ENCODE assay signal across 1 cellular context in the genomic region with DNA sequence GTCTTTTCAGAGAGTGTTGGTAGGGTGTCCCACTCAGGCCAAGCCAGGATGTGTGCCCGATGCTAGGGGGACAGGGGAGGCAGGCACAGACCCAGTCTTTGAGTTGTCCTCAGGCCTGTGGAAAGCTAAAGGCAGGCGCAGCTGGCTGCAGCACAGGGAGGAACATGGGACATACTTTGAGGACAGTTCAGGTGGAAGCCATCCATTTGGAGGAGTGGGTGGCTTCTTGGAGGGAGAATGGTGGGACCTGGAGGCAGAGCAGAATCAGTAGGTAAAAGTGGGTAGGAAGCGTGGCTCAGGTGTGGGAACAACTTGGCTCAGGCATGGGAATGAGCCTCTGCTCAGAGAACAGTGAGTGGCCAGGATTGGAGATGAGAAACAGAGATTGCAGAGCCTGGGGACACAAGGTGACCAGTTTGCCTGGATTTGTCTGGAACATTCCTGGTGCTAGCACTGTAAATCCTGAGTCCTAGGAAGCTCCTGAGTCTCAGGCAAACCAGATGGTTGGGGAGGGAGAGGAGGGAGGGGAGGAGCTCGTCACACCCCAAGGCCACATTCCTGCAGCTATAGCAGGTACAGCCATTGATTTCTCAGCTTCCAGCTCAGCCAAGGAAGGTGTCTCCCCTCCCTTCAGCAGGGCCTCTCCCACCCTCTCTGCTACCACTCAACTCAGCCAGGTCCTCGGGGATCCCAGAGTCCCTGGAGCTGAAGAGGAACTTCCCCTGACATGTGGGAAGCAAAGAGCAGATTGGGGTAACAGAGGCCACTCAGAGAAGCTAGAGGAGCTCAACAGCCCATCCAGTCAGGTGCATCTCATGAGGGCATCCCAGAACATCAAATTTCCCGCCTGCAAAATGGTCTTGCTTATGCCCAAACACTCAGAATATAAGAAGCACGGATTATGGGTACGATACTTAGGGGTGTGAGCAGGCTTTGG.
TF ChIP-seq lines count a peak whose summit lies in the region.

No MANE protein-coding gene starts in this region.

TF ChIP-seq in HepG2, 621 proteins besides CTCF, POLR2A, EP300 and RAD21 (continued from another document and continues in another):
- TF ChIP-seq ARID4A (CRISPR knock-in tag; IDR thresholded peaks at IDR 0.05; ENCODE audit: borderline replicate concordance) (no peak), CEBPG (CRISPR knock-in tag; IDR thresholded peaks at IDR 0.05) (no peak), ZNF33A (CRISPR knock-in tag; IDR thresholded peaks at IDR 0.05; ENCODE audit: borderline replicate concordance) (no peak), ZNF263 (CRISPR knock-in tag; IDR thresholded peaks at IDR 0.05) (peak; percentile 95), YY1 (IDR thresholded peaks at IDR 0.05; ENCODE audit: insufficient read depth, insufficient replicate concordance, low read depth, low read length) (peak; percentile 47), ZC3H13 (CRISPR knock-in tag; IDR thresholded peaks at IDR 0.05) (no peak), FOXJ3 (CRISPR knock-in tag; IDR thresholded peaks at IDR 0.05; ENCODE audit: borderline replicate concordance) (no peak), ZNF253 (CRISPR knock-in tag; IDR thresholded peaks at IDR 0.05; ENCODE audit: borderline replicate concordance) (0 out of 2 replicates have a peak, but pooled peaks have one; percentile 40), THAP8 (CRISPR knock-in tag; IDR thresholded peaks at IDR 0.05; ENCODE audit: borderline replicate concordance) (no peak), LCORL (IDR thresholded peaks at IDR 0.05) (no peak), LCORL (CRISPR knock-in tag; IDR thresholded peaks at IDR 0.05) (peak; percentile 67; the same call in 1 of the 2 replicates), SNRNP70 (IDR thresholded peaks at IDR 0.05; ENCODE audit: low read depth, low read length) (no peak), ATM (IDR thresholded peaks at IDR 0.05; ENCODE audit: borderline replicate concordance) (no peak), ZNF333 (CRISPR knock-in tag; IDR thresholded peaks at IDR 0.05; ENCODE audit: borderline replicate concordance) (0 out of 2 replicates have a peak, but pooled peaks have one; percentile 60), HDAC1 (CRISPR knock-in tag; IDR thresholded peaks at IDR 0.05) (peak; percentile 55; the same call in 1 of the 2 replicates), SNAI1 (CRISPR knock-in tag; IDR thresholded peaks at IDR 0.05; ENCODE audit: borderline replicate concordance) (no peak), SOX13 (IDR thresholded peaks at IDR 0.05) (no peak), SOX13 (CRISPR knock-in tag; conservative IDR thresholded peaks at IDR 0.05 in 1 of 2, IDR thresholded peaks at IDR 0.05 in 1 of 2) (peak in 1 of 2 experiments; percentile 42; a peak in 1 of 4 replicates), ZSCAN31 (CRISPR knock-in tag; IDR thresholded peaks at IDR 0.05; ENCODE audit: low read depth) (0 out of 2 replicates have a peak, but pooled peaks have one; percentile 34), NFYC (CRISPR knock-in tag; IDR thresholded peaks at IDR 0.05) (no peak), PCBP2 (optimal IDR thresholded peaks at IDR 0.05; ENCODE audit: low read depth, low read length, poor library complexity, severe bottlenecking) (no peak), HDAC2 (CRISPR knock-in tag; IDR thresholded peaks at IDR 0.05) (peak; percentile 23; the same call in 1 of the 2 replicates), ZNF282 (IDR thresholded peaks at IDR 0.05; ENCODE audit: partially characterized antibody) (no peak), HNF1A (IDR thresholded peaks at IDR 0.05; ENCODE audit: low read depth) (no peak), HNF1A (CRISPR knock-in tag; IDR thresholded peaks at IDR 0.05; ENCODE audit: borderline replicate concordance) (no peak), MTF2 (CRISPR knock-in tag; IDR thresholded peaks at IDR 0.05; ENCODE audit: borderline replicate concordance) (no peak), TMF1 (CRISPR knock-in tag; IDR thresholded peaks at IDR 0.05; ENCODE audit: low read depth) (no peak), ATF6 (CRISPR knock-in tag; conservative IDR thresholded peaks at IDR 0.05) (no peak), ZNF607 (CRISPR knock-in tag; IDR thresholded peaks at IDR 0.05; ENCODE audit: borderline replicate concordance) (peak; percentile 79; the same call in 1 of the 2 replicates), TSC22D2 (CRISPR knock-in tag; IDR thresholded peaks at IDR 0.05; ENCODE audit: borderline replicate concordance) (no peak), ZNF816 (CRISPR knock-in tag; IDR thresholded peaks at IDR 0.05; ENCODE audit: borderline replicate concordance) (no peak; the same call in 1 of the 2 replicates), TEAD3 (CRISPR knock-in tag; optimal IDR thresholded peaks at IDR 0.05; ENCODE audit: borderline replicate concordance) (peak; percentile 94), ZNF296 (CRISPR knock-in tag; conservative IDR thresholded peaks at IDR 0.05) (no peak), ZFP82 (CRISPR knock-in tag; IDR thresholded peaks at IDR 0.05; ENCODE audit: borderline replicate concordance) (no peak), YEATS4 (CRISPR knock-in tag; IDR thresholded peaks at IDR 0.05; ENCODE audit: borderline replicate concordance) (no peak), SOX5 (CRISPR knock-in tag; IDR thresholded peaks at IDR 0.05; ENCODE audit: borderline replicate concordance) (peak; percentile 21), NFRKB (IDR thresholded peaks at IDR 0.05) (no peak), ZNF772 (CRISPR knock-in tag; IDR thresholded peaks at IDR 0.05) (peak; percentile 25; the same call in 1 of the 2 replicates), PLRG1 (conservative IDR thresholded peaks at IDR 0.05) (no peak), SIN3A (IDR thresholded peaks at IDR 0.05; ENCODE audit: borderline replicate concordance, low read depth, low read length) (no peak), ZNF766 (CRISPR knock-in tag; IDR thresholded peaks at IDR 0.05; ENCODE audit: borderline replicate concordance) (no peak), CBFB (CRISPR knock-in tag; IDR thresholded peaks at IDR 0.05) (no peak), KDM4B (CRISPR knock-in tag; IDR thresholded peaks at IDR 0.05) (no peak)
- TF ChIP-seq, protein P1, sequence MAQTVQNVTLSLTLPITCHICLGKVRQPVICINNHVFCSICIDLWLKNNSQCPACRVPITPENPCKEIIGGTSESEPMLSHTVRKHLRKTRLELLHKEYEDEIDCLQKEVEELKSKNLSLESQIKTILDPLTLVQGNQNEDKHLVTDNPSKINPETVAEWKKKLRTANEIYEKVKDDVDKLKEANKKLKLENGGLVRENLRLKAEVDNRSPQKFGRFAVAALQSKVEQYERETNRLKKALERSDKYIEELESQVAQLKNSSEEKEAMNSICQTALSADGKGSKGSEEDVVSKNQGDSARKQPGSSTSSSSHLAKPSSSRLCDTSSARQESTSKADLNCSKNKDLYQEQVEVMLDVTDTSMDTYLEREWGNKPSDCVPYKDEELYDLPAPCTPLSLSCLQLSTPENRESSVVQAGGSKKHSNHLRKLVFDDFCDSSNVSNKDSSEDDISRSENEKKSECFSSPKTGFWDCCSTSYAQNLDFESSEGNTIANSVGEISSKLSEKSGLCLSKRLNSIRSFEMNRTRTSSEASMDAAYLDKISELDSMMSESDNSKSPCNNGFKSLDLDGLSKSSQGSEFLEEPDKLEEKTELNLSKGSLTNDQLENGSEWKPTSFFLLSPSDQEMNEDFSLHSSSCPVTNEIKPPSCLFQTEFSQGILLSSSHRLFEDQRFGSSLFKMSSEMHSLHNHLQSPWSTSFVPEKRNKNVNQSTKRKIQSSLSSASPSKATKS (CRISPR knock-in tag; IDR thresholded peaks at IDR 0.05), result no peak
- TF ChIP-seq, protein P2, sequence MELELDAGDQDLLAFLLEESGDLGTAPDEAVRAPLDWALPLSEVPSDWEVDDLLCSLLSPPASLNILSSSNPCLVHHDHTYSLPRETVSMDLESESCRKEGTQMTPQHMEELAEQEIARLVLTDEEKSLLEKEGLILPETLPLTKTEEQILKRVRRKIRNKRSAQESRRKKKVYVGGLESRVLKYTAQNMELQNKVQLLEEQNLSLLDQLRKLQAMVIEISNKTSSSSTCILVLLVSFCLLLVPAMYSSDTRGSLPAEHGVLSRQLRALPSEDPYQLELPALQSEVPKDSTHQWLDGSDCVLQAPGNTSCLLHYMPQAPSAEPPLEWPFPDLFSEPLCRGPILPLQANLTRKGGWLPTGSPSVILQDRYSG (CRISPR knock-in tag; IDR thresholded peaks at IDR 0.05), result no peak
- TF ChIP-seq, protein P3, sequence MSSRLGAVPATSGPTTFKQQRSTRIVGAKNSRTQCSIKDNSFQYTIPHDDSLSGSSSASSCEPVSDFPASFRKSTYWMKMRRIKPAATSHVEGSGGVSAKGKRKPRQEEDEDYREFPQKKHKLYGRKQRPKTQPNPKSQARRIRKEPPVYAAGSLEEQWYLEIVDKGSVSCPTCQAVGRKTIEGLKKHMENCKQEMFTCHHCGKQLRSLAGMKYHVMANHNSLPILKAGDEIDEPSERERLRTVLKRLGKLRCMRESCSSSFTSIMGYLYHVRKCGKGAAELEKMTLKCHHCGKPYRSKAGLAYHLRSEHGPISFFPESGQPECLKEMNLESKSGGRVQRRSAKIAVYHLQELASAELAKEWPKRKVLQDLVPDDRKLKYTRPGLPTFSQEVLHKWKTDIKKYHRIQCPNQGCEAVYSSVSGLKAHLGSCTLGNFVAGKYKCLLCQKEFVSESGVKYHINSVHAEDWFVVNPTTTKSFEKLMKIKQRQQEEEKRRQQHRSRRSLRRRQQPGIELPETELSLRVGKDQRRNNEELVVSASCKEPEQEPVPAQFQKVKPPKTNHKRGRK (CRISPR knock-in tag; IDR thresholded peaks at IDR 0.05), result no peak
